In the genomic region with DNA sequence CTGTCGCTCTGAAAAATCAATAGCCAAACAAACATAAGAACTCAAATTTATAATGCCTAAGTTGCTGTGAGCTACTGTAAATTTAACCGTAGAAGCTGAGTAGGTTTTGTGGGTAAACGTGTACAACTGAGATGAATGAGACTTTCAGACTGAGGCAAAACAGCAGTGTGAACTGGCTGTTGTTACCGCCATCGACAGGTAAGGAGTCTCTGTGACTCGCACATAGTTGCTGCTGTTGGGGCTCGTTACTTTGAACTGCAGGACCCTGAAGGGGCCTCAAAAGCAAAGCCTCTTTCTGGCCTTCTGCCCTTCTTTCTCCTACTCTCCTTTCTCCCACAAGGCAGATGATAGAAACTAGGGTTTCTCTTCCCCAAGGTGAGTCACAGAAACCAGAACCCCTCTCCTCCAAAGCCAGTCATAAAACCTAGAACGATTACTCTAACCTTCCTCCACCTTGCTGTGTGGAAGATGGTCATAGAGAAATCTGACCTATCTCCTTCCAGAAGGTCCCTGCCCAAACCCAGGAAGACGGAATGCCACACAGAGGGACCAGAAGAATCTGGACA, we compare ENCODE assay signal across 18 cellular contexts.
DNase-seq lines count a peak whose midpoint lies in the region; ATAC-seq, FAIRE-seq and TF ChIP-seq lines count a peak whose summit lies in the region.
"Had no signal": no experiment of that assay in that cellular context is flagged by ENCODE, and none has a peak within 500 bp of the region (broad histone marks: within the 10 kb centered on the region; RNA-seq: fewer than 3 reads in every experiment).

No MANE protein-coding gene starts in this region.

- H3K4me3 Mint-ChIP-seq in neural progenitor cell: no peak overlapping the region
- H3K4me3 Mint-ChIP-seq: CD4-positive, CD25-positive, alpha-beta regulatory T cell had no signal

- H3K79me2 ChIP-seq in H1 (ENCODE audit: control insufficient read depth in 1 of 2, insufficient read depth in 2 of 2, low read length in 2 of 2) (peaks cover 0 to 17% of the 10 kb centered on the region in 2 experiments; a peak in 2 of 4 replicates), neural progenitor cell (ENCODE audit: low read depth) (peaks cover 63% of the 10 kb centered on the region)

- intact Hi-C loops in gastrocnemius medialis (cut with DNase I; ENCODE audit: low total_unique reads): no loop called here

- no peak overlapping the region for H2BK12ac ChIP-seq in H1 (ENCODE audit: low read depth, low read length)

- H3K56ac ChIP-seq in H1 (replicated peaks; ENCODE audit: insufficient read length, low read depth, low read length): no peak overlapping the region

- no peak overlapping the region for H4K8ac ChIP-seq in H1 (ENCODE audit: extremely low read depth, insufficient read depth, low read length)

- H3K4me1 Mint-ChIP-seq in neural progenitor cell: peaks cover 41% of the 10 kb centered on the region
- H3K4me1 Mint-ChIP-seq: CD4-positive, CD25-positive, alpha-beta regulatory T cell had no signal

- 0 out of 2 replicates have a peak, but pooled peaks cover 2% of the 10 kb centered on the region for H3K79me1 ChIP-seq in H1 (ENCODE audit: low read depth, low read length)

- no peak overlapping the region for H2BK20ac ChIP-seq in H1 (ENCODE audit: low read length)

- no peak for TF ChIP-seq EP300 in H1 (IDR thresholded peaks at IDR 0.05; ENCODE audit: borderline replicate concordance in 1 of 2, low read depth in 2 of 2, low read length in 2 of 2)

- H4K20me1 ChIP-seq in H1 (replicated peaks in 1 of 2; ENCODE audit: control insufficient read depth in 1 of 2, insufficient read depth in 2 of 2, low read length in 2 of 2) (peaks cover 6 to 7% of the 10 kb centered on the region in 2 experiments), neural progenitor cell (ENCODE audit: low read depth) (peaks cover 11% of the 10 kb centered on the region)

- H3K14ac ChIP-seq in H1 (ENCODE audit: insufficient read length): no peak overlapping the region

- no peak overlapping the region for H2AFZ ChIP-seq in H1 (ENCODE audit: low read length)
- no peak overlapping the region for H2AFZ ChIP-seq in neural progenitor cell (replicated peaks)
- H2AFZ ChIP-seq: PC-9 had no signal

- H3K4ac ChIP-seq in H1 (replicated peaks; ENCODE audit: insufficient read length, low read depth, low read length): no peak overlapping the region

- H3F3A ChIP-seq in neural progenitor cell (ENCODE audit: low read depth): peaks cover 46% of the 10 kb centered on the region

- ATAC-seq in GM19395 (IDR thresholded peaks at IDR 0.05; ENCODE audit: unreplicated experiment) (peak; percentile 52), gastrocnemius medialis (no peak), GM21825 (IDR thresholded peaks at IDR 0.05; ENCODE audit: unreplicated experiment) (no peak)
- ATAC-seq: HCT116 had no signal

- no peak overlapping the region for H3K23ac ChIP-seq in H1 (ENCODE audit: insufficient read length)

- H3K9me3 Mint-ChIP-seq in neural progenitor cell: no peaks in the 10 kb centered on the region

- no peaks in the 10 kb centered on the region for H3K9me3 ChIP-seq in HUES48 (ENCODE audit: control insufficient read depth, insufficient read depth, low read length)
- no peaks in the 10 kb centered on the region for H3K9me3 ChIP-seq in H1 (ENCODE audit: insufficient read depth in 2 of 2, low read depth in 1 of 2, low read length in 1 of 2)
- H3K9me3 ChIP-seq in neural progenitor cell (ENCODE audit: low read depth): no peaks in the 10 kb centered on the region
- no peaks in the 10 kb centered on the region for H3K9me3 ChIP-seq in gastrocnemius medialis

- H3K9ac ChIP-seq in HUES48 (ENCODE audit: low read depth, low read length): no peak overlapping the region
- H3K9ac ChIP-seq in H1 (replicated peaks in 1 of 4; ENCODE audit: extremely low read depth in 1 of 4, low read depth in 3 of 4, low read length in 3 of 4): no peak overlapping the region
- H3K9ac ChIP-seq in neural progenitor cell: no peak overlapping the region

- no peak overlapping the region; a peak in 1 of 4 replicates for H3K4me2 ChIP-seq in H1 (ENCODE audit: insufficient read depth in 1 of 2, low read depth in 2 of 2, low read length in 2 of 2)
- H3K4me2 ChIP-seq in neural progenitor cell: peak overlapping the region; percentile 75
- H3K4me2 ChIP-seq: PC-9 had no signal

- TF ChIP-seq POLR2A in H1 (IDR thresholded peaks at IDR 0.05; ENCODE audit: control extremely low read depth in 1 of 2, low read depth in 2 of 2, low read length in 2 of 2) (no peak), gastrocnemius medialis (IDR thresholded peaks at IDR 0.05) (no peak)

- H2BK120ac ChIP-seq in H1 (replicated peaks; ENCODE audit: low read depth, low read length): no peak overlapping the region

- peak overlapping the region; percentile 9 for H4K5ac ChIP-seq in H1 (ENCODE audit: insufficient read length, low read depth, low read length)

- TF ChIP-seq CTCF in H1 (IDR thresholded peaks at IDR 0.05; ENCODE audit: control extremely low read depth in 1 of 3, insufficient read depth in 1 of 3, low read depth in 1 of 3, low read length in 3 of 3) (no peak), neural progenitor cell (IDR thresholded peaks at IDR 0.05) (no peak), gastrocnemius medialis (IDR thresholded peaks at IDR 0.05 in 4 of 5, conservative IDR thresholded peaks at IDR 0.05 in 1 of 5) (no peak)

- 73% methylated on average over 9 of the region's 9 CpGs; no CpG with 5 or more reads in 1 of the 2 experiments for WGBS in H1 (ENCODE audit: extremely low coverage in 1 of 2, insufficient coverage in 1 of 2, insufficient read length in 1 of 2, insufficient replicate concordance in 2 of 2, low coverage in 1 of 2, low lambda C conversion rate in 2 of 2, missing lambda C conversion rate in 1 of 2), 2 experiments

- no peak overlapping the region for H3K4me3 ChIP-seq in HUES48 (ENCODE audit: low read depth, low read length)
- no peak overlapping the region for H3K4me3 ChIP-seq in H1 (ENCODE audit: extremely low read depth in 1 of 4, insufficient read depth in 2 of 4, low read depth in 3 of 4, low read length in 4 of 4)
- peak overlapping the region; percentile 33 for H3K4me3 ChIP-seq in neural progenitor cell
- H3K4me3 ChIP-seq in gastrocnemius medialis: no peak overlapping the region
- H3K4me3 ChIP-seq: PC-9 had no signal

- no peak overlapping the region for H3K27ac Mint-ChIP-seq in neural progenitor cell
- H3K27ac Mint-ChIP-seq: CD4-positive, CD25-positive, alpha-beta regulatory T cell had no signal

- H2BK15ac ChIP-seq in H1 (ENCODE audit: low read length): no peak overlapping the region

- no peak overlapping the region for H2AK5ac ChIP-seq in H1 (ENCODE audit: low read depth, low read length)

- H3K4me1 ChIP-seq in HUES48 (ENCODE audit: control insufficient read depth, insufficient read depth, low read length): peaks cover 48% of the 10 kb centered on the region
- peaks cover 4 to 22% (median 19%) of the 10 kb centered on the region in 4 experiments for H3K4me1 ChIP-seq in H1 (replicated peaks in 1 of 4; ENCODE audit: control insufficient read depth in 3 of 4, insufficient read depth in 4 of 4, low read length in 3 of 4)
- H3K4me1 ChIP-seq in neural progenitor cell: peaks cover 56% of the 10 kb centered on the region
- no peaks in the 10 kb centered on the region for H3K4me1 ChIP-seq in gastrocnemius medialis

- DNase-seq in H1 (ENCODE audit: low read depth in 1 of 2, low spot score in 2 of 2) (no peak), neural progenitor cell (ENCODE audit: low spot score) (peak; percentile 40), gastrocnemius medialis (no peak), medulla oblongata (ENCODE audit: extremely low spot score) (no peak)
- DNase-seq: CD4-positive, CD25-positive, alpha-beta regulatory T cell; DND-41; Karpas-422; MV-4-11; NCI-H1694 treated with DMSO at 0.1 percent for 48 hours; NCI-H2081 treated with DMSO at 0.1 percent for 48 hours; PC-9; RPMI8226; SHP77; SW 1271 had no signal

- H3K27me3 Mint-ChIP-seq in neural progenitor cell (ENCODE audit: insufficient read depth, low read depth): peaks cover 2% of the 10 kb centered on the region
- H3K27me3 Mint-ChIP-seq: CD4-positive, CD25-positive, alpha-beta regulatory T cell had no signal

- POLR2A ChIA-PET in H1 (lab: Charles Lee; ENCODE audit: partially characterized antibody): no interaction called here

- H3K27ac ChIP-seq in HUES48 (ENCODE audit: low read depth, low read length) (peak overlapping the region; percentile 10), H1 (ENCODE audit: low read depth, low read length) (no peak overlapping the region), neural progenitor cell (peak overlapping the region; percentile 82), gastrocnemius medialis (no peak overlapping the region)
- H3K27ac ChIP-seq: PC-9 had no signal

- H3K23me2 ChIP-seq in H1 (ENCODE audit: low read depth, low read length): no peaks in the 10 kb centered on the region

- H3K36me3 ChIP-seq in HUES48 (ENCODE audit: control insufficient read depth, insufficient read depth, low read length): no peaks in the 10 kb centered on the region
- no peaks in the 10 kb centered on the region for H3K36me3 ChIP-seq in H1 (ENCODE audit: control insufficient read depth in 2 of 4, insufficient read depth in 4 of 4, low read length in 3 of 4)
- no peaks in the 10 kb centered on the region for H3K36me3 ChIP-seq in neural progenitor cell
- no peaks in the 10 kb centered on the region for H3K36me3 ChIP-seq in gastrocnemius medialis

- TF ChIP-seq RAD21 in H1 (IDR thresholded peaks at IDR 0.05 in 1 of 2, conservative IDR thresholded peaks at IDR 0.05 in 1 of 2; ENCODE audit: low read depth in 2 of 2, low read length in 2 of 2): no peak

- H3K36me3 Mint-ChIP-seq in neural progenitor cell: no peaks in the 10 kb centered on the region

- H3K18ac ChIP-seq in H1 (ENCODE audit: extremely low read depth, low read length): no peak overlapping the region; the same call in 1 of the 2 replicates

- in situ Hi-C loops in gastrocnemius medialis (cut with MboI; ENCODE audit: low sequenced_read_pairs in 4 of 4): loop anchor here in 1 of 4 donors (25.0 kb wide), 1 partner anchor 108 kb away; a partner anchor contains a TSS

- H4K91ac ChIP-seq in H1 (replicated peaks; ENCODE audit: insufficient read length, low read length): no peak overlapping the region

- H3K27me3 ChIP-seq in HUES48 (ENCODE audit: control insufficient read depth, insufficient read depth, low read length) (no peaks in the 10 kb centered on the region), H1 (replicated peaks in 1 of 4; ENCODE audit: control insufficient read depth in 3 of 4, extremely low read depth in 1 of 4, insufficient read depth in 3 of 4, low read length in 3 of 4) (no peaks in the 10 kb centered on the region), neural progenitor cell (no peaks in the 10 kb centered on the region), gastrocnemius medialis (no peaks in the 10 kb centered on the region)

- FAIRE-seq in H1 (lab: Jason Lieb, UNC): no peak

- H2BK5ac ChIP-seq in H1 (ENCODE audit: low read depth, low read length): no peak overlapping the region; the same call in 1 of the 2 replicates

- CTCF ChIA-PET in H1 (lab: Charles Lee; ENCODE audit: partially characterized antibody): interaction anchor here (1.2 kb wide), 1 partner anchor 9 kb away, joined by 3 read pairs; no protein-coding TSS in a partner anchor

TF ChIP-seq in H1, 55 proteins besides CTCF, POLR2A, EP300 and RAD21 (continues in another document):
- TF ChIP-seq JUND (IDR thresholded peaks at IDR 0.05; ENCODE audit: low read length): no peak
- TF ChIP-seq BRCA1 (IDR thresholded peaks at IDR 0.05; ENCODE audit: low read depth, low read length): no peak

Comparison
In these comparisons a context has a peak if more than half of its experiments do, and no peak if none do; other contexts are left out.
1. H3K27ac ChIP-seq: peak in HUES48 (single experiment) and neural progenitor cell (single experiment); none in H1 (single experiment) and gastrocnemius medialis (0 of 4).